18 cellular contexts compared by ENCODE assay signal in the genomic region with DNA sequence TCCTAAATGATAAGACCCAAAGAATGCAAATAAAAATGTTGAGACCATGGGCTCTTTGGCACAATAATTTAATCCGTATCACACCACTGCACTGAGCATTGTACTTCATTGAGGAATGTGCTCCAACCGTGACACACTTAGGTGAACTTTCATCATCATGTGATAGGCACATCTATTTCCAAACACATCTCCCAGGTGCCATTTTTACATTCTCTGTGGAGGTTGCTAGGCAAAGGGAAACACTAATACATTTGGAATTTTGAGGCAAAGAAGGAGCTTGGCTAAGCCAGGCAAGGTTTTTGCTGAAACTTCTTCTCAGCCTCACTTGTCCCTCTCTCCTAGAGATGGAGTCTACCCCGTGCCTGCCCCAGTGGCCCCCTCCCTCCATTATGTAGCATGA.
A peak's percentile ranks its signal among the peaks of the same experiment; 100 is the strongest.
DNase-seq lines count a peak whose midpoint lies in the region; FAIRE-seq and TF ChIP-seq lines count a peak whose summit lies in the region.
"Had no signal": no experiment of that assay in that cellular context is flagged by ENCODE, and none has a peak within 500 bp of the region (broad histone marks: within the 10 kb centered on the region; RNA-seq: fewer than 3 reads in every experiment).

No MANE protein-coding gene starts in this region.

- H3K27me3 Mint-ChIP-seq in MCF 10A (ENCODE audit: insufficient read depth, unreplicated experiment) = no peaks in the 10 kb centered on the region
- H3K27me3 Mint-ChIP-seq: activated CD4-positive, alpha-beta T cell treated with anti-CD3 and anti-CD28 coated beads for 36 hours; activated naive CD8-positive, alpha-beta T cell; CD8-positive, alpha-beta memory T cell had no signal

- intact Hi-C loops in MCF 10A (cut with micrococcal nuclease) = loop anchor here (5.0 to 10.0 kb wide), 2 partner anchors 176 to 628 kb away; partner anchors contain the start of gene WNT5A
- intact Hi-C loops in breast epithelium (cut with DNase I; ENCODE audit: low total_unique reads) = no loop called here

- POLR2A ChIA-PET in MCF 10A (lab: Yijun Ruan, JAX) = interaction anchor here (0.7 to 1.0 kb wide), 4 partner anchors 10 to 1021 kb away, joined by 3 to 5 read pairs (median 3); no protein-coding TSS in a partner anchor

- H3K36me3 ChIP-seq in breast epithelium (no peaks in the 10 kb centered on the region), small intestine (ENCODE audit: control insufficient read depth in 2 of 2, insufficient read depth in 2 of 2, low read length in 2 of 2) (no peaks in the 10 kb centered on the region)
- H3K36me3 ChIP-seq: lower lobe of right lung had no signal

- CTCF ChIA-PET in MCF 10A (lab: Yijun Ruan, JAX) = interaction anchor here (0.6 to 3.2 kb wide), 12 partner anchors 10 to 1259 kb away, joined by 3 to 18 read pairs (median 3); no protein-coding TSS in a partner anchor

- peaks cover 36% of the 10 kb centered on the region for H3K4me1 Mint-ChIP-seq in MCF 10A (ENCODE audit: insufficient read depth, unreplicated experiment)
- H3K4me1 Mint-ChIP-seq: activated CD4-positive, alpha-beta T cell treated with anti-CD3 and anti-CD28 coated beads for 36 hours; CD8-positive, alpha-beta memory T cell had no signal

- TF ChIP-seq CTCF in MCF 10A (IDR thresholded peaks at IDR 0.05; ENCODE audit: unreplicated experiment) (no peak), breast epithelium (IDR thresholded peaks at IDR 0.05) (no peak), fibroblast of villous mesenchyme (IDR thresholded peaks at IDR 0.05; ENCODE audit: insufficient read depth, low read depth, low read length) (no peak)

- DNase-seq in MCF 10A (ENCODE audit: unreplicated experiment) = peak; percentile 57
- no peak for DNase-seq in breast epithelium (ENCODE audit: low spot score in 2 of 2)
- peak; percentile 5 for DNase-seq in SW480 (ENCODE audit: low spot score)
- peak; percentile 30 for DNase-seq in fibroblast of villous mesenchyme (ENCODE audit: low read depth)
- DNase-seq in urothelium cell line (ENCODE audit: low spot score) = peak; percentile 37
- no peak for DNase-seq in GM19239 (ENCODE audit: insufficient read length, low spot score)
- no peak for DNase-seq in small intestine
- no peak for DNase-seq in foreskin melanocyte
- DNase-seq: 8988T; activated CD4-positive, alpha-beta T cell treated with anti-CD3 and anti-CD28 coated beads for 36 hours; activated CD8-positive, alpha-beta memory T cell treated with anti-CD3 and anti-CD28 coated beads, Interleukin-2, amount 50 U/mL, for 48 hours; CD8-positive, alpha-beta memory T cell; GDM1; lower lobe of right lung; NCI-H2029 had no signal

- H3K9me3 Mint-ChIP-seq in MCF 10A (ENCODE audit: unreplicated experiment) = no peaks in the 10 kb centered on the region
- H3K9me3 Mint-ChIP-seq: natural killer cell treated with Interleukin-12 subunit alpha and Interleukin-12 subunit beta and Interleukin-15 and Interleukin-18, amount 100 ng/mL, for 72 hours had no signal

- H3K9me3 ChIP-seq in breast epithelium (no peaks in the 10 kb centered on the region), small intestine (ENCODE audit: control insufficient read depth, low read depth) (no peaks in the 10 kb centered on the region)
- H3K9me3 ChIP-seq: lower lobe of right lung had no signal

- H3K4me1 ChIP-seq in breast epithelium (peaks cover 0 to 3% of the 10 kb centered on the region in 2 donors), small intestine (ENCODE audit: control insufficient read depth in 2 of 2, insufficient read depth in 1 of 2, low read depth in 1 of 2, low read length in 1 of 2) (no peaks in the 10 kb centered on the region)
- H3K4me1 ChIP-seq: lower lobe of right lung had no signal

- H3K27me3 ChIP-seq in breast epithelium (no peaks in the 10 kb centered on the region), small intestine (ENCODE audit: control insufficient read depth in 2 of 2, insufficient read depth in 2 of 2, low read length in 2 of 2) (no peaks in the 10 kb centered on the region)

- H3K27ac ChIP-seq in breast epithelium (no peak overlapping the region), small intestine (ENCODE audit: low read depth in 1 of 2, low read length in 1 of 2) (no peak overlapping the region)
- H3K27ac ChIP-seq: epithelial cell of prostate, lower lobe of right lung had no signal

- 51 to 78% (median 62%) methylated on average over 3 of the region's 3 CpGs for WGBS in small intestine, 3 donors

- no peak for FAIRE-seq in urothelium cell line (lab: Jason Lieb, UNC)
- no peak for FAIRE-seq in GM19239 (lab: Jason Lieb, UNC)
- FAIRE-seq in small intestine (lab: Jason Lieb, UNC) = no peak

- peak overlapping the region; percentile 78 for H3K27ac Mint-ChIP-seq in MCF 10A (ENCODE audit: low read depth, unreplicated experiment)
- H3K27ac Mint-ChIP-seq: activated CD4-positive, alpha-beta T cell treated with anti-CD3 and anti-CD28 coated beads for 36 hours; activated naive CD8-positive, alpha-beta T cell; CD8-positive, alpha-beta memory T cell; natural killer cell treated with Interleukin-12 subunit alpha and Interleukin-12 subunit beta and Interleukin-15 and Interleukin-18, amount 100 ng/mL, for 72 hours had no signal

- H3K4me3 Mint-ChIP-seq in MCF 10A (ENCODE audit: unreplicated experiment) = no peak overlapping the region
- H3K4me3 Mint-ChIP-seq: activated CD4-positive, alpha-beta T cell treated with anti-CD3 and anti-CD28 coated beads for 36 hours; activated naive CD8-positive, alpha-beta T cell; CD8-positive, alpha-beta memory T cell; natural killer cell treated with Interleukin-12 subunit alpha and Interleukin-12 subunit beta and Interleukin-15 and Interleukin-18, amount 100 ng/mL, for 72 hours had no signal

- TF ChIP-seq POLR2A in breast epithelium (IDR thresholded peaks at IDR 0.05) = no peak

- BruUV-seq in MCF 10A (replicated peaks; lab: Mats Ljungman, UMichigan) = no TSS peak

- no peak overlapping the region for H3K4me3 ChIP-seq in breast epithelium
- no peak overlapping the region for H3K4me3 ChIP-seq in fibroblast of villous mesenchyme (ENCODE audit: low read depth, low read length)
- no peak overlapping the region for H3K4me3 ChIP-seq in small intestine (ENCODE audit: low read depth in 1 of 2, low read length in 2 of 2)
- H3K4me3 ChIP-seq: lower lobe of right lung had no signal

- peaks cover 5% of the 10 kb centered on the region for H3K36me3 Mint-ChIP-seq in MCF 10A (ENCODE audit: insufficient read depth, unreplicated experiment)
- H3K36me3 Mint-ChIP-seq: activated naive CD8-positive, alpha-beta T cell; CD8-positive, alpha-beta memory T cell; natural killer cell treated with Interleukin-12 subunit alpha and Interleukin-12 subunit beta and Interleukin-15 and Interleukin-18, amount 100 ng/mL, for 72 hours had no signal

Comparison
In these comparisons a context has a peak if more than half of its experiments do, and no peak if none do; other contexts are left out.
1. DNase-seq: peak in MCF 10A (single experiment), SW480 (single experiment), fibroblast of villous mesenchyme (single experiment) and urothelium cell line (single experiment); none in breast epithelium (0 of 2), GM19239 (single experiment), small intestine (single experiment) and foreskin melanocyte (single experiment).